In the genomic region with DNA sequence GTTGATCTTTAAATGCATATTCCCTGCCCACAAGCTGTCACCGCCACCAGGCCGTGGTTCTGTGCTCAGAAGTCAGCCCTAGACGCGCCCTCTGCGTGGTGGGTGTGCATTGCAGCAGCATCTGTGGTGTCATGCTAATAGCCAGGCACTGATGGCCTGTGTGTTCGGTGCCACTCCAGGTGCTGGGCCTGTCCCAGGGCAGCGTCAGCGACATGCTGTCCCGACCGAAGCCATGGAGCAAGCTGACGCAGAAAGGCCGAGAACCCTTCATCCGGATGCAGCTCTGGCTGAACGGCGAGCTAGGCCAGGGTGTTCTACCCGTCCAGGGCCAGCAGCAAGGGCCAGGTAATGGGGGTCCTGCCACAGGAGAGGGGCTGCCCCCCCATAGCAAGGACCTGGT, we compare ENCODE assay signal across 24 cellular contexts.
DNase-seq lines count a peak whose midpoint lies in the region; ATAC-seq, FAIRE-seq and TF ChIP-seq lines count a peak whose summit lies in the region.
"Had no signal": no experiment of that assay in that cellular context is flagged by ENCODE, and none has a peak within 500 bp of the region (broad histone marks: within the 10 kb centered on the region; RNA-seq: fewer than 3 reads in every experiment).

No MANE protein-coding gene starts in this region.

- WGBS in HepG2 (ENCODE audit: low lambda C conversion rate), result 99% methylated on average over 13 of the region's 16 CpGs
- no CpG with 5 or more reads among the region's 16 CpGs for WGBS in right lobe of liver (ENCODE audit: insufficient coverage, low coverage, low lambda C conversion rate, missing lambda C conversion rate)
- no CpG with 5 or more reads among the region's 16 CpGs for WGBS in neuronal stem cell (ENCODE audit: extremely low coverage in 2 of 2, insufficient read length in 2 of 2, insufficient replicate concordance in 1 of 2), 2 donors

- H3K9me3 ChIP-seq in HepG2 (ENCODE audit: low read length), result no peaks in the 10 kb centered on the region
- no peaks in the 10 kb centered on the region for H3K9me3 ChIP-seq in right lobe of liver
- no peaks in the 10 kb centered on the region for H3K9me3 ChIP-seq in neuronal stem cell (replicated peaks in 1 of 2; ENCODE audit: control insufficient read depth in 2 of 2, insufficient read depth in 1 of 2, low read depth in 1 of 2, low read length in 2 of 2)
- no peaks in the 10 kb centered on the region for H3K9me3 ChIP-seq in BE2C
- H3K9me3 ChIP-seq: BLaER1 treated with 17β-estradiol and CSF1 and Interleukin-3, amounts not matched to agents 10 nM and 100 nM had no signal

- no peak overlapping the region for H3K4me2 ChIP-seq in HepG2 (ENCODE audit: low read depth, low read length)
- H3K4me2 ChIP-seq in neuronal stem cell (ENCODE audit: insufficient read depth, low read length, poor library complexity, severe bottlenecking), result no peak overlapping the region
- H3K4me2 ChIP-seq: BLaER1 treated with 17β-estradiol and CSF1 and Interleukin-3, amounts not matched to agents 10 nM and 100 nM had no signal

- H2BK15ac ChIP-seq in neuronal stem cell (ENCODE audit: low read length), result no peak overlapping the region

- ATAC-seq in HepG2 (no peak), right lobe of liver (no peak), esophagus mucosa (peak; percentile 17), HG03432 (IDR thresholded peaks at IDR 0.05; ENCODE audit: unreplicated experiment) (no peak)
- no peak for ATAC-seq in stimulated activated naive B cell treated with anti-CD40 and anti-IgM and Interleukin-4, amounts not matched to agents 10 μg/mL and 1 μg/mL and 100 μg/mL, for 72 hours (replicated peaks)
- ATAC-seq: HCT116 had no signal

- no peak overlapping the region for H3K4me3 Mint-ChIP-seq in stimulated activated naive B cell treated with anti-CD40 and anti-IgM and Interleukin-4, amounts not matched to agents 10 μg/mL and 1 μg/mL and 100 μg/mL, for 72 hours
- H3K4me3 Mint-ChIP-seq: B cell; CD14-positive monocyte; CD4-positive, alpha-beta memory T cell; H9 had no signal

- FAIRE-seq in HepG2 (lab: Jason Lieb, UNC), result no peak
- FAIRE-seq: A204.1, GM12891, GM18507, GM19239 had no signal

- peaks cover 19 to 79% of the 10 kb centered on the region in 2 experiments; a peak in 4 of 5 replicates for H3K36me3 ChIP-seq in HepG2 (replicated peaks in 1 of 2; ENCODE audit: control insufficient read depth in 1 of 2, insufficient read depth in 2 of 2, low read length in 2 of 2)
- peaks cover 0 to 41% (median 2%) of the 10 kb centered on the region in 4 donors for H3K36me3 ChIP-seq in right lobe of liver
- peaks cover 44 to 83% of the 10 kb centered on the region in 2 donors for H3K36me3 ChIP-seq in neuronal stem cell (replicated peaks in 1 of 2; ENCODE audit: control insufficient read depth in 2 of 2, insufficient read depth in 2 of 2, low read length in 2 of 2)
- H3K36me3 ChIP-seq in BE2C, result peaks cover 34% of the 10 kb centered on the region

- no peaks in the 10 kb centered on the region for H3K9me3 Mint-ChIP-seq in stimulated activated naive B cell treated with anti-CD40 and anti-IgM and Interleukin-4, amounts not matched to agents 10 μg/mL and 1 μg/mL and 100 μg/mL, for 72 hours
- H3K9me3 Mint-ChIP-seq: CD4-positive, alpha-beta memory T cell; H9 had no signal

- TF ChIP-seq EP300 in HepG2 (IDR thresholded peaks at IDR 0.05; ENCODE audit: low read depth in 2 of 2, low read length in 2 of 2), result no peak
- no peak for TF ChIP-seq EP300 in HepG2 (CRISPR knock-in tag; IDR thresholded peaks at IDR 0.05; ENCODE audit: borderline replicate concordance)

- H2BK5ac ChIP-seq in neuronal stem cell (ENCODE audit: low read length), result peak overlapping the region; percentile 82

- H3K4me1 ChIP-seq in HepG2 (ENCODE audit: insufficient read depth, low read length) (no peaks in the 10 kb centered on the region; the same call in 1 of the 2 replicates), right lobe of liver (no peaks in the 10 kb centered on the region), neuronal stem cell (ENCODE audit: control insufficient read depth in 2 of 2, insufficient read depth in 1 of 2, low read depth in 1 of 2, low read length in 2 of 2) (peaks cover 0 to 4% of the 10 kb centered on the region in 2 donors), BE2C (no peaks in the 10 kb centered on the region)
- H3K4me1 ChIP-seq: BLaER1 treated with 17β-estradiol and CSF1 and Interleukin-3, amounts not matched to agents 10 nM and 100 nM had no signal

- no peaks in the 10 kb centered on the region for H4K20me1 ChIP-seq in HepG2 (ENCODE audit: insufficient read depth, low read length)

- H3K27me3 ChIP-seq in HepG2 (ENCODE audit: control insufficient read depth in 1 of 2, insufficient read depth in 2 of 2, low read length in 2 of 2), result no peaks in the 10 kb centered on the region
- H3K27me3 ChIP-seq in right lobe of liver, result no peaks in the 10 kb centered on the region
- H3K27me3 ChIP-seq in neuronal stem cell (ENCODE audit: control insufficient read depth in 3 of 3, insufficient read depth in 3 of 3, low read depth in 1 of 3, low read length in 3 of 3), result no peaks in the 10 kb centered on the region
- no peaks in the 10 kb centered on the region for H3K27me3 ChIP-seq in BE2C
- H3K27me3 ChIP-seq: BLaER1 treated with 17β-estradiol and CSF1 and Interleukin-3, amounts not matched to agents 10 nM and 100 nM had no signal

- TF ChIP-seq POLR2A in HepG2 (IDR thresholded peaks at IDR 0.05; ENCODE audit: insufficient read depth in 1 of 2, low read depth in 2 of 2, low read length in 2 of 2), result no peak
- TF ChIP-seq POLR2A in right lobe of liver (IDR thresholded peaks at IDR 0.05), result no peak

- no peak overlapping the region for H3K27ac ChIP-seq in HepG2 (ENCODE audit: extremely low read length, insufficient read depth, low read length)
- no peak overlapping the region for H3K27ac ChIP-seq in right lobe of liver
- no peak overlapping the region for H3K27ac ChIP-seq in neuronal stem cell (replicated peaks; ENCODE audit: low read length)
- H3K27ac ChIP-seq: 22Rv1; BLaER1 treated with 17β-estradiol and CSF1 and Interleukin-3, amounts not matched to agents 10 nM and 100 nM; GM23248 had no signal

- no peak overlapping the region for H4K91ac ChIP-seq in neuronal stem cell (ENCODE audit: low read depth, low read length, poor library complexity)

- POLR2A ChIA-PET in HepG2 (lab: Yijun Ruan, JAX), result no interaction called here

- no peaks in the 10 kb centered on the region for H3K79me2 ChIP-seq in HepG2 (ENCODE audit: insufficient read depth, low read length)

- H2AFZ ChIP-seq in HepG2 (ENCODE audit: low read length) (no peak overlapping the region), neuronal stem cell (ENCODE audit: low read length) (no peak overlapping the region)
- H2AFZ ChIP-seq: GM23248 had no signal

- no peak overlapping the region for H2AK5ac ChIP-seq in neuronal stem cell (ENCODE audit: low read depth, low read length)

- intact Hi-C loops in HepG2 (cut with micrococcal nuclease; ENCODE audit: unreplicated experiment), result no loop called here
- intact Hi-C loops in right lobe of liver (cut with DNase I), result no loop called here

- peak overlapping the region; percentile 93 for H3K23ac ChIP-seq in neuronal stem cell (ENCODE audit: low read depth, low read length, poor library complexity)

- H3K9ac ChIP-seq in HepG2 (ENCODE audit: insufficient read depth, low read depth, low read length) (no peak overlapping the region), neuronal stem cell (ENCODE audit: low read depth, low read length, poor library complexity) (peak overlapping the region; percentile 72)
- H3K9ac ChIP-seq: BLaER1 treated with 17β-estradiol and CSF1 and Interleukin-3, amounts not matched to agents 10 nM and 100 nM; GM23248 had no signal

- H3K4me1 Mint-ChIP-seq in stimulated activated naive B cell treated with anti-CD40 and anti-IgM and Interleukin-4, amounts not matched to agents 10 μg/mL and 1 μg/mL and 100 μg/mL, for 72 hours, result peaks cover 0 to 1% of the 10 kb centered on the region in 2 donors
- H3K4me1 Mint-ChIP-seq: B cell; CD14-positive monocyte; CD4-positive, alpha-beta memory T cell had no signal

- H3K79me1 ChIP-seq in neuronal stem cell (ENCODE audit: low read depth, low read length), result peaks cover 16% of the 10 kb centered on the region

- H3K4ac ChIP-seq in neuronal stem cell (ENCODE audit: low read length), result no peak overlapping the region

- H3K14ac ChIP-seq in neuronal stem cell (ENCODE audit: low read length), result peak overlapping the region; percentile 38

- in situ Hi-C loops in HepG2 (cut with HindIII; ENCODE audit: extremely low pct_ligation_motif_present, low pct_unique_long_range_greater_than_20kb), result no loop called here

- TF ChIP-seq RAD21 in HepG2 (CRISPR knock-in tag; IDR thresholded peaks at IDR 0.05), result no peak

- peak overlapping the region; percentile 35 for H3K18ac ChIP-seq in neuronal stem cell (ENCODE audit: low read length)

- peaks cover 43 to 65% of the 10 kb centered on the region in 2 donors for H3K36me3 Mint-ChIP-seq in stimulated activated naive B cell treated with anti-CD40 and anti-IgM and Interleukin-4, amounts not matched to agents 10 μg/mL and 1 μg/mL and 100 μg/mL, for 72 hours

- TF ChIP-seq CTCF in HepG2 (CRISPR knock-in tag; IDR thresholded peaks at IDR 0.05) (no peak), right lobe of liver (IDR thresholded peaks at IDR 0.05) (no peak), BE2C (IDR thresholded peaks at IDR 0.05; ENCODE audit: low read depth, low read length) (no peak)

- H2BK120ac ChIP-seq in neuronal stem cell (ENCODE audit: low read depth, low read length), result no peak overlapping the region

- DNase-seq in HepG2 (ENCODE audit: low spot score) (no peak), right lobe of liver (no peak), neuronal stem cell (ENCODE audit: low spot score) (no peak), BE2C (no peak)
- DNase-seq in stimulated activated naive B cell treated with anti-CD40 and anti-IgM and Interleukin-4, amounts not matched to agents 10 μg/mL and 1 μg/mL and 100 μg/mL, for 72 hours, result no peak
- DNase-seq: Calu3; CD4-positive, alpha-beta memory T cell; COR-L47; DMS53; DMS79 treated with DMSO at 0.1 percent for 48 hours; GF-D8; GM23248; H9 had no signal

- H3K27me3 Mint-ChIP-seq in stimulated activated naive B cell treated with anti-CD40 and anti-IgM and Interleukin-4, amounts not matched to agents 10 μg/mL and 1 μg/mL and 100 μg/mL, for 72 hours, result no peaks in the 10 kb centered on the region
- H3K27me3 Mint-ChIP-seq: B cell; CD4-positive, alpha-beta memory T cell had no signal

- H3K4me3 ChIP-seq in HepG2 (replicated peaks in 1 of 3; ENCODE audit: insufficient read depth in 1 of 3, low read depth in 2 of 3, low read length in 3 of 3) (no peak overlapping the region), right lobe of liver (no peak overlapping the region), neuronal stem cell (ENCODE audit: low read length in 2 of 2) (no peak overlapping the region), BE2C (ENCODE audit: low read depth, low read length) (no peak overlapping the region)
- H3K4me3 ChIP-seq: BLaER1 treated with 17β-estradiol and CSF1 and Interleukin-3, amounts not matched to agents 10 nM and 100 nM; GM23248 had no signal

- H2BK12ac ChIP-seq in neuronal stem cell (ENCODE audit: low read length), result no peak overlapping the region

- no peak overlapping the region for H4K8ac ChIP-seq in neuronal stem cell (ENCODE audit: low read depth, low read length)

- no TSS peak for BruUV-seq in HepG2 (replicated peaks; lab: Mats Ljungman, UMichigan)

- H3K27ac Mint-ChIP-seq in stimulated activated naive B cell treated with anti-CD40 and anti-IgM and Interleukin-4, amounts not matched to agents 10 μg/mL and 1 μg/mL and 100 μg/mL, for 72 hours, result no peak overlapping the region
- H3K27ac Mint-ChIP-seq: B cell; CD4-positive, alpha-beta memory T cell; H9 had no signal

- CTCF ChIA-PET in HepG2 (lab: Yijun Ruan, JAX; ENCODE audit: low intra/inter-chr PET ratio, low total read pairs), result no interaction called here
